In genomic region chr14:86310148-86310547, GRCh38 we compare ENCODE assay signal across 8 cellular contexts.
"Had no signal": no experiment of that assay in that cellular context is flagged by ENCODE, and none has a peak within 500 bp of the region (broad histone marks: within the 10 kb centered on the region; RNA-seq: fewer than 3 reads in every experiment).

No MANE protein-coding gene starts in this region.

- H3K4me3 ChIP-seq: GM23338, K562 had no signal

- DNase-seq: H9, HCEC 1CT, IMR-90, KG1 had no signal

- ATAC-seq: GM23338, K562 had no signal

- FAIRE-seq: H1, H54, K562 had no signal
